Comparison of ENCODE assay signal across 27 cellular contexts in the genomic region with DNA sequence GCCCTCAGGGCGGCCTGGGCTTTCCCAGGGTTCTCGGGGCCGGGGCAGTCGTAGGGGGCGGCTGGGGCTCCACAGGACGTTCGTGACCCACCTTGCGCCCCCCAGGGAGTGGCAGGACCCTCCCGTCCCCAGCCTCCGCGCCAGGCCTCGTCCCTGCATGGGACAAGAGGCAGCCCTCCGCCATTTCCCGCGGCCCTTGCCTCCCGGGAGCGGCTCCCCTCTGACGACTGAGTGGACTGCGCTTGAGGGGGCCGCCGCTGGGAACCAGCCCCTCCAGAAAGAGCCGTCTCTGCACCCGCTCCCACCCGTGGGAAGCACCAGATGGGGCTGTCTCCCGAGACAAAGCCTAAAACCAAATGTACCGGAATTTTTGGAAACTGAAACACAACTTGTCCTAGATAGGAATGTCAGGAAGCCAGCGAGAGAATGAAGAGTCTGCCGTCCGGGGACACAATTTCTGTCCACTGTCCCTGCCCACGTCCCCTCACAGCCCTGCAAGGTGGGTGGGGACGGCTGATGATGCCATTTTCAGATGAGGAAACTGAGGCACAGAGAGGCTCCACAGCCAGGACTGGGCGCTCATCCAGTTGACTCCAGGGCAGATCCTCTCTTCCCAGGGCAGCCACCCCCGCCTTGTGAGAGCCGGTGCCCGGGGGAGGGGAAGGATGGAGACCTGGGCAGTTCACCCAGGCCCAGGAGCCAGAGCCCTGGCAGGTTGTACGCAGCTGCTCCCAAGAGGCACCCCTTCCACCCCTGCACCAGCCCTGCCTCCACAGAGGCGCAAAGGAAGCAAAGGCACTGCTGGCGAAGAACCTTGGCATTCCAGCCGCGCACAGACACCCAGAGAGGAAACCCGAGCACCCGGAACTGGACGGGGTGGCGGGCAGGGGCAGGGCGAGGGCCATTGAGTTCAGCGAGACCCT. TPM values are rescaled to one million over a fixed set of nuclear protein-coding genes. Genes with fewer than 3 reads are reported as not detected.
A peak's percentile ranks its signal among the peaks of the same experiment; 100 is the strongest.
DNase-seq lines count a peak whose midpoint lies in the region; TF ChIP-seq lines count a peak whose summit lies in the region.
"Had no signal": no experiment of that assay in that cellular context is flagged by ENCODE, and none has a peak within 500 bp of the region (broad histone marks: within the 10 kb centered on the region; RNA-seq: fewer than 3 reads in every experiment).

No MANE protein-coding gene starts in this region.

- H3K36me3 ChIP-seq in H7 (replicated peaks; ENCODE audit: control insufficient read depth, insufficient read depth, low read length), result no peaks in the 10 kb centered on the region
- no peaks in the 10 kb centered on the region for H3K36me3 ChIP-seq in esophagus squamous epithelium
- H3K36me3 ChIP-seq in stomach, result no peaks in the 10 kb centered on the region
- H3K36me3 ChIP-seq: adrenal gland; BLaER1 treated with 17β-estradiol and CSF1 and Interleukin-3, amounts not matched to agents 10 nM and 100 nM; cardiac muscle cell had no signal

- DNase-seq in H7 (peak; percentile 65), esophagus squamous epithelium (lab: John Stamatoyannopoulos, UW) (no peak), neural crest cell (ENCODE audit: low read depth, low spot score) (no peak), stomach (no peak), DMS 273 (lab: John Stamatoyannopoulos, UW; ENCODE audit: unreplicated experiment) (no peak), SK-N-DZ (ENCODE audit: low spot score) (no peak), DMS 273 treated with DMSO at 0.1 percent for 48 hours (lab: John Stamatoyannopoulos, UW) (no peak)
- no peak for DNase-seq in activated naive CD4-positive, alpha-beta T cell treated with anti-CD3 and anti-CD28 coated beads for 36 hours
- DNase-seq: activated CD4-positive, alpha-beta T cell treated with anti-CD3 and anti-CD28 coated beads, Interleukin-2, amount 10 ng/mL, durations not matched to agents 24 days and 14 days; adrenal gland; effector memory CD8-positive, alpha-beta T cell; GM23248; naive thymus-derived CD4-positive, alpha-beta T cell; NCI-H2029; NCI-H510A treated with DMSO at 0.1 percent for 48 hours; RPMI8226; stimulated activated CD4-positive, alpha-beta T cell treated with anti-CD3 and anti-CD28 coated beads, Interleukin-15, amount 100 ng/mL, for 24 hours had no signal

- TF ChIP-seq EP300 in stomach (IDR thresholded peaks at IDR 0.05), result no peak

- H3K9me3 ChIP-seq in esophagus squamous epithelium, result no peaks in the 10 kb centered on the region
- H3K9me3 ChIP-seq in stomach, result no peaks in the 10 kb centered on the region
- H3K9me3 ChIP-seq: adrenal gland; BLaER1 treated with 17β-estradiol and CSF1 and Interleukin-3, amounts not matched to agents 10 nM and 100 nM had no signal

- H3K4me1 ChIP-seq in esophagus squamous epithelium (peaks cover 9 to 14% (median 10%) of the 10 kb centered on the region in 3 donors), stomach (peaks cover 8 to 25% (median 9%) of the 10 kb centered on the region in 4 donors)

- H3K27me3 ChIP-seq in H7 (ENCODE audit: control insufficient read depth, insufficient read depth, low read length) (no peaks in the 10 kb centered on the region), esophagus squamous epithelium (no peaks in the 10 kb centered on the region), stomach (no peaks in the 10 kb centered on the region)
- H3K27me3 ChIP-seq: adrenal gland; BLaER1 treated with 17β-estradiol and CSF1 and Interleukin-3, amounts not matched to agents 10 nM and 100 nM; cardiac muscle cell; hepatocyte had no signal

- no peaks in the 10 kb centered on the region for H3K27me3 Mint-ChIP-seq in neural crest cell (ENCODE audit: low read depth)
- no peaks in the 10 kb centered on the region for H3K27me3 Mint-ChIP-seq in activated naive CD4-positive, alpha-beta T cell treated with anti-CD3 and anti-CD28 coated beads for 36 hours (ENCODE audit: low read depth)
- H3K27me3 Mint-ChIP-seq: activated CD4-positive, alpha-beta T cell treated with anti-CD3 and anti-CD28 coated beads, Interleukin-2, amount 10 ng/mL, durations not matched to agents 24 days and 14 days; naive thymus-derived CD4-positive, alpha-beta T cell had no signal

- peak overlapping the region; percentile 61 for H3K4me3 Mint-ChIP-seq in neural crest cell
- no peak overlapping the region for H3K4me3 Mint-ChIP-seq in activated naive CD4-positive, alpha-beta T cell treated with anti-CD3 and anti-CD28 coated beads for 36 hours
- H3K4me3 Mint-ChIP-seq: activated CD4-positive, alpha-beta T cell treated with anti-CD3 and anti-CD28 coated beads, Interleukin-2, amount 10 ng/mL, durations not matched to agents 24 days and 14 days; effector memory CD8-positive, alpha-beta T cell; memory B cell; naive thymus-derived CD4-positive, alpha-beta T cell; stimulated activated memory B cell treated with anti-CD40 and anti-IgM and Interleukin-4, amounts not matched to agents 10 μg/mL and 1 μg/mL and 100 μg/mL, for 72 hours had no signal

- TF ChIP-seq CTCF in esophagus squamous epithelium (IDR thresholded peaks at IDR 0.05), result no peak
- TF ChIP-seq CTCF in neural crest cell (conservative IDR thresholded peaks at IDR 0.05), result no peak
- TF ChIP-seq CTCF in stomach (IDR thresholded peaks at IDR 0.05), result no peak

- intact Hi-C loops in esophagus squamous epithelium (cut with DNase I), result no loop called here
- intact Hi-C loops in stomach (cut with DNase I; ENCODE audit: low total_unique reads), result no loop called here
- intact Hi-C loops in activated naive CD4-positive, alpha-beta T cell treated with anti-CD3 and anti-CD28 coated beads for 36 hours (cut with micrococcal nuclease), result no loop called here

- H3K27ac ChIP-seq in esophagus squamous epithelium (peak overlapping the region; percentile 30 to 62 (median 54)), stomach (peak overlapping the region in 4 of 5 donors; percentile 33 to 54 (median 42))
- H3K27ac ChIP-seq: BLaER1 treated with 17β-estradiol and CSF1 and Interleukin-3, amounts not matched to agents 10 nM and 100 nM; cardiac muscle cell; GM23248; hepatocyte; KMS-11 had no signal

- TF ChIP-seq POLR2A in esophagus squamous epithelium (IDR thresholded peaks at IDR 0.05) (no peak), stomach (IDR thresholded peaks at IDR 0.05) (no peak)

- WGBS in esophagus squamous epithelium, 2 donors, result 63 to 81% methylated on average over 10 to 11 of the region's 46 CpGs
- WGBS in stomach, 5 donors, result 74 to 87% (median 84%) methylated on average over 41 to 46 of the region's 46 CpGs

- no peak overlapping the region for H3K4me3 ChIP-seq in H7 (ENCODE audit: insufficient read depth, low read depth, low read length)
- H3K4me3 ChIP-seq in esophagus squamous epithelium, result peak overlapping the region in 1 of 4 donors; percentile 8
- H3K4me3 ChIP-seq in stomach, result no peak overlapping the region
- H3K4me3 ChIP-seq: adrenal gland; BLaER1 treated with 17β-estradiol and CSF1 and Interleukin-3, amounts not matched to agents 10 nM and 100 nM; cardiac muscle cell; GM23248; hepatocyte had no signal

- peaks cover 77% of the 10 kb centered on the region for H3K4me1 Mint-ChIP-seq in neural crest cell
- no peaks in the 10 kb centered on the region for H3K4me1 Mint-ChIP-seq in activated naive CD4-positive, alpha-beta T cell treated with anti-CD3 and anti-CD28 coated beads for 36 hours (ENCODE audit: low read depth)
- H3K4me1 Mint-ChIP-seq: activated CD4-positive, alpha-beta T cell treated with anti-CD3 and anti-CD28 coated beads, Interleukin-2, amount 10 ng/mL, durations not matched to agents 24 days and 14 days had no signal

- H3K9me3 Mint-ChIP-seq in neural crest cell, result no peaks in the 10 kb centered on the region
- no peaks in the 10 kb centered on the region for H3K9me3 Mint-ChIP-seq in activated naive CD4-positive, alpha-beta T cell treated with anti-CD3 and anti-CD28 coated beads for 36 hours
- H3K9me3 Mint-ChIP-seq: activated CD4-positive, alpha-beta T cell treated with anti-CD3 and anti-CD28 coated beads, Interleukin-2, amount 10 ng/mL, durations not matched to agents 24 days and 14 days; effector memory CD8-positive, alpha-beta T cell; memory B cell; naive thymus-derived CD4-positive, alpha-beta T cell; stimulated activated memory B cell treated with anti-CD40 and anti-IgM and Interleukin-4, amounts not matched to agents 10 μg/mL and 1 μg/mL and 100 μg/mL, for 72 hours had no signal

- H3K36me3 Mint-ChIP-seq in neural crest cell (ENCODE audit: low read depth), result no peaks in the 10 kb centered on the region
- no peaks in the 10 kb centered on the region for H3K36me3 Mint-ChIP-seq in activated naive CD4-positive, alpha-beta T cell treated with anti-CD3 and anti-CD28 coated beads for 36 hours (ENCODE audit: low read depth)
- H3K36me3 Mint-ChIP-seq: memory B cell; naive thymus-derived CD4-positive, alpha-beta T cell; stimulated activated memory B cell treated with anti-CD40 and anti-IgM and Interleukin-4, amounts not matched to agents 10 μg/mL and 1 μg/mL and 100 μg/mL, for 72 hours had no signal

- peak overlapping the region; percentile 97 for H3K27ac Mint-ChIP-seq in neural crest cell (ENCODE audit: unreplicated experiment)
- no peak overlapping the region for H3K27ac Mint-ChIP-seq in activated naive CD4-positive, alpha-beta T cell treated with anti-CD3 and anti-CD28 coated beads for 36 hours
- H3K27ac Mint-ChIP-seq: activated CD4-positive, alpha-beta T cell treated with anti-CD3 and anti-CD28 coated beads, Interleukin-2, amount 10 ng/mL, durations not matched to agents 24 days and 14 days; memory B cell; naive thymus-derived CD4-positive, alpha-beta T cell; progenitor cell of endocrine pancreas; stimulated activated memory B cell treated with anti-CD40 and anti-IgM and Interleukin-4, amounts not matched to agents 10 μg/mL and 1 μg/mL and 100 μg/mL, for 72 hours had no signal

- CTCF ChIA-PET in activated naive CD4-positive, alpha-beta T cell treated with anti-CD3 and anti-CD28 coated beads for 36 hours (lab: Charles Lee), result no interaction called here

RNA-seq across cellular contexts. Expression of gene PICK1, which starts 18.1 kb away (rescaled TPM):
- total RNA-seq in H7 (2014; rRNA removed; shearing (Covaris generic)), result 19.4 and 20.3 TPM in 2 replicates
- 10 to 100 TPM; 26.3 to 53.1 (median 31.2) TPM for total RNA-seq in esophagus squamous epithelium
- total RNA-seq in neural crest cell, result 20.1 and 24.0 TPM in 2 replicates
- 10 to 100 TPM; 24.5 to 44.3 (median 28.8) TPM for total RNA-seq in stomach
- polyA plus RNA-seq in stomach, result 10 to 100 TPM; 20.7 to 27.2 (median 21.7) TPM
- total RNA-seq in activated naive CD4-positive, alpha-beta T cell treated with anti-CD3 and anti-CD28 coated beads for 36 hours, result 10 to 100 TPM; 17.9 to 22.1 TPM
- 34.4 and 37.6 TPM in 2 replicates for polyA plus RNA-seq in SK-N-DZ (2014; cell fraction: cytosol; rRNA removed)
- 139 and 169 TPM in 2 replicates for polyA plus RNA-seq in SK-N-DZ (2014; cell fraction: nucleus; rRNA removed)

RNA-seq across cellular contexts. Expression of gene SLC16A8, which starts 44.8 kb away (rescaled TPM):
- not detected in 2 replicates for total RNA-seq in H7 (2014; rRNA removed; shearing (Covaris generic))
- total RNA-seq in esophagus squamous epithelium (not detected), neural crest cell (0.26 TPM in 1 of 2 replicates, not detected in the other), stomach (not detected)
- polyA plus RNA-seq in stomach, result under 1 TPM in 1 of 3 donors, not detected in 2; 0.48 TPM
- not detected for total RNA-seq in activated naive CD4-positive, alpha-beta T cell treated with anti-CD3 and anti-CD28 coated beads for 36 hours
- polyA plus RNA-seq in SK-N-DZ (2014; cell fraction: cytosol; rRNA removed), result not detected in 2 replicates
- not detected in 2 replicates for polyA plus RNA-seq in SK-N-DZ (2014; cell fraction: nucleus; rRNA removed)
- total RNA-seq: activated CD4-positive, alpha-beta T cell treated with anti-CD3 and anti-CD28 coated beads, Interleukin-2, amount 10 ng/mL, durations not matched to agents 24 days and 14 days; G401; hepatocyte; HT-29; naive thymus-derived CD4-positive, alpha-beta T cell had no signal
- polyA plus RNA-seq: keratinocyte; naive thymus-derived CD4-positive, alpha-beta T cell had no signal

RNA-seq across cellular contexts. Expression of gene SOX10, which starts 54.8 kb away (rescaled TPM):
- total RNA-seq in H7 (2014; rRNA removed; shearing (Covaris generic)), result 3.5 and 3.7 TPM in 2 replicates
- total RNA-seq in esophagus squamous epithelium (1 to 10 TPM in 2 of 4 donors, under 1 TPM in 1, not detected in 1; 0.44 to 1.7 (median 1.5) TPM), neural crest cell (279 and 293 TPM in 2 replicates), stomach (1 to 10 TPM in 3 of 5 donors, not detected in 2; 2.9 to 4.9 (median 4.4) TPM)
- polyA plus RNA-seq in stomach, result 1 to 10 TPM; 1.7 to 3.2 (median 2.6) TPM
- total RNA-seq in activated naive CD4-positive, alpha-beta T cell treated with anti-CD3 and anti-CD28 coated beads for 36 hours, result not detected
- polyA plus RNA-seq in SK-N-DZ (2014; cell fraction: cytosol; rRNA removed), result not detected in 2 replicates
- not detected in 2 replicates for polyA plus RNA-seq in SK-N-DZ (2014; cell fraction: nucleus; rRNA removed)
- total RNA-seq: activated CD4-positive, alpha-beta T cell treated with anti-CD3 and anti-CD28 coated beads, Interleukin-2, amount 10 ng/mL, durations not matched to agents 24 days and 14 days; G401; GM23248; hepatocyte; HT-29; naive thymus-derived CD4-positive, alpha-beta T cell had no signal
- polyA plus RNA-seq: cardiac muscle cell; GM23248; hepatocyte; keratinocyte; naive thymus-derived CD4-positive, alpha-beta T cell had no signal

Comparison
In these comparisons a context has a peak if more than half of its experiments do, and no peak if none do; other contexts are left out.
1. RNA of gene SOX10, which starts 54.8 kb away (total RNA-seq): 279 to 293 TPM in neural crest cell; 3.5 to 3.7 TPM in H7, 2.9 to 4.9 TPM in stomach, 0.44 to 1.7 TPM in esophagus squamous epithelium and not detected in activated naive CD4-positive, alpha-beta T cell treated with anti-CD3 and anti-CD28 coated beads for 36 hours; every median in the first group is over 10 times any median in the second.